8 cellular contexts compared by ENCODE assay signal in genomic region chr16:61665512-61665911, GRCh38.
"Had no signal": no experiment of that assay in that cellular context is flagged by ENCODE, and none has a peak within 500 bp of the region (broad histone marks: within the 10 kb centered on the region; RNA-seq: fewer than 3 reads in every experiment).

No MANE protein-coding gene starts in this region.

- ATAC-seq: GM12878 had no signal

- FAIRE-seq: G401.6, GM12878, GM12891, GM12892, GM18507, GM19239 had no signal

- H3K4me3 ChIP-seq: GM12878 had no signal

- DNase-seq: GDM1, GF-D8 had no signal
